1 cellular context compared by ENCODE assay signal in the genomic region with DNA sequence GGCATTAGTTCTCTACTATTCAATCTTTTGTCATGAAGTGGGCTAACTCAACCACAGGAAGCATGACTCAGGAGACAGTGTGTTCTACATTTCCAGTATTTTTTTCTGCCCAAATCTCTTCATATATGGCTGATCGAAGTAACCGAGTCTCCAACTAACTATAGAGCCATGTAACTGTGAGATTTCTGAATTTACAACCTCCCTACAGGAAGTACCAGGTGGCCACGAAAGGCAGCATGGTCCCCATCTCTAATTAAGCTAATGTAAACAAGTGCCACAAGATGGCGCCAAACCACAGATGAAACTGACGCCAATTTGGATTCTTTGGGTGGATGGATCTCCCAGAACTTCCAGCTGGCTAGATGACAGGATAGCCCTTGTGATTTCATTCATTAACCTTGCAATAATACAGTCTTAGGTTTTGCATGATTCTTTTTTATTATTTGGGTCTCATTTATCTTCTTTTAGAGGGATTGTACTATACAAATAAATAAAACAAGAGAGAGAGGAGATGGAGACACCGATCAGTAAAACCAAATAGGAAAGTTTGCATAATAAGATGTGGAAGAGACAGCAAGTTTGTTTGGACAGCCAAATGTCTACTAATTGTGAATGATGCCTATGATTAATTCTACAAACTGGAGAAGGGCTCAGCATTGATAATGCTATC.
TF ChIP-seq lines count a peak whose summit lies in the region.

No MANE protein-coding gene starts in this region.

TF ChIP-seq in HCT116, 20 proteins besides CTCF, POLR2A, EP300 and RAD21 (continued from another document):
- TF ChIP-seq YY1 (IDR thresholded peaks at IDR 0.05; ENCODE audit: extremely low read depth, insufficient replicate concordance, low read depth, low read length) (peak; percentile 20), EZH2phosphoT487 (IDR thresholded peaks at IDR 0.05; ENCODE audit: borderline replicate concordance) (no peak), POLR2AphosphoS5 (IDR thresholded peaks at IDR 0.05; ENCODE audit: low read depth, low read length) (no peak), TCF7L2 (IDR thresholded peaks at IDR 0.05; ENCODE audit: borderline replicate concordance, extremely low read depth, insufficient read depth, insufficient read length) (no peak)
